ENCODE assay signal across 3 cellular contexts in the genomic region with DNA sequence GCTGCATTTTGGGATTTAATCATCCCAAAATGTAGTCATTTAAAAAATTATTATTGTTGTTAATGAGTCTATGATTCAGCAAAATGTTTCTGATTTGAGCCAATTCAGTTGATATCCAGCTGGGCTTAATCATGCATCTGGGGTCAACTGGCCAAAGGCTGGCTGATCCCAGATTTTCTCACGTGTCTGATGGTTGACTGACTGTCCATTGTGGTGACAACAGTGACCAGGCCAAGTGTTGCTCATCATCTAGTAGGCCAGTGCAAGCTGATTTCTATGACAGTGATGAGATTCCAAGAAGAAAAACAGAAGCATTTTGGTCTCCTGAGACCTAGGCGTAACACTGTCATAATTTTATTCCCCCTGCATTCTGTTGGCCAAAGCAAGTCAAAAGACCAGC.
TF ChIP-seq lines count a peak whose summit lies in the region.

No MANE protein-coding gene starts in this region.

TF ChIP-seq in SK-N-SH, 30 proteins besides CTCF, POLR2A, EP300 and RAD21:
- TF ChIP-seq, protein P1, sequence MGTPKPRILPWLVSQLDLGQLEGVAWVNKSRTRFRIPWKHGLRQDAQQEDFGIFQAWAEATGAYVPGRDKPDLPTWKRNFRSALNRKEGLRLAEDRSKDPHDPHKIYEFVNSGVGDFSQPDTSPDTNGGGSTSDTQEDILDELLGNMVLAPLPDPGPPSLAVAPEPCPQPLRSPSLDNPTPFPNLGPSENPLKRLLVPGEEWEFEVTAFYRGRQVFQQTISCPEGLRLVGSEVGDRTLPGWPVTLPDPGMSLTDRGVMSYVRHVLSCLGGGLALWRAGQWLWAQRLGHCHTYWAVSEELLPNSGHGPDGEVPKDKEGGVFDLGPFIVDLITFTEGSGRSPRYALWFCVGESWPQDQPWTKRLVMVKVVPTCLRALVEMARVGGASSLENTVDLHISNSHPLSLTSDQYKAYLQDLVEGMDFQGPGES (IDR thresholded peaks at IDR 0.05; ENCODE audit: low read depth, low read length), result no peak
- TF ChIP-seq TCF12 (IDR thresholded peaks at IDR 0.05), result 0 out of 2 replicates have a peak, but pooled peaks have one; percentile 23

TF ChIP-seq in SK-N-SH treated with all-trans-retinoic acid at 6 μM for 48 hours, 23 proteins besides CTCF, POLR2A, EP300 and RAD21:
- TF ChIP-seq, protein P2, sequence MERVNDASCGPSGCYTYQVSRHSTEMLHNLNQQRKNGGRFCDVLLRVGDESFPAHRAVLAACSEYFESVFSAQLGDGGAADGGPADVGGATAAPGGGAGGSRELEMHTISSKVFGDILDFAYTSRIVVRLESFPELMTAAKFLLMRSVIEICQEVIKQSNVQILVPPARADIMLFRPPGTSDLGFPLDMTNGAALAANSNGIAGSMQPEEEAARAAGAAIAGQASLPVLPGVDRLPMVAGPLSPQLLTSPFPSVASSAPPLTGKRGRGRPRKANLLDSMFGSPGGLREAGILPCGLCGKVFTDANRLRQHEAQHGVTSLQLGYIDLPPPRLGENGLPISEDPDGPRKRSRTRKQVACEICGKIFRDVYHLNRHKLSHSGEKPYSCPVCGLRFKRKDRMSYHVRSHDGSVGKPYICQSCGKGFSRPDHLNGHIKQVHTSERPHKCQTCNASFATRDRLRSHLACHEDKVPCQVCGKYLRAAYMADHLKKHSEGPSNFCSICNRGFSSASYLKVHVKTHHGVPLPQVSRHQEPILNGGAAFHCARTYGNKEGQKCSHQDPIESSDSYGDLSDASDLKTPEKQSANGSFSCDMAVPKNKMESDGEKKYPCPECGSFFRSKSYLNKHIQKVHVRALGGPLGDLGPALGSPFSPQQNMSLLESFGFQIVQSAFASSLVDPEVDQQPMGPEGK (CRISPR knock-in tag; IDR thresholded peaks at IDR 0.05; ENCODE audit: borderline replicate concordance), result no peak
- TF ChIP-seq TCF4 (CRISPR knock-in tag; IDR thresholded peaks at IDR 0.05; ENCODE audit: borderline replicate concordance) (no peak), OSR1 (CRISPR knock-in tag; IDR thresholded peaks at IDR 0.05) (no peak), CSDC2 (CRISPR knock-in tag; IDR thresholded peaks at IDR 0.05) (no peak), BACH2 (CRISPR knock-in tag; IDR thresholded peaks at IDR 0.05; ENCODE audit: borderline replicate concordance) (no peak), ESRRG (CRISPR knock-in tag; IDR thresholded peaks at IDR 0.05) (no peak), ZFP3 (CRISPR knock-in tag; IDR thresholded peaks at IDR 0.05) (no peak), SNAI2 (CRISPR knock-in tag; IDR thresholded peaks at IDR 0.05) (no peak), GLIS3 (CRISPR knock-in tag; IDR thresholded peaks at IDR 0.05) (no peak), ZNF8 (CRISPR knock-in tag; IDR thresholded peaks at IDR 0.05) (no peak), POU6F1 (CRISPR knock-in tag; IDR thresholded peaks at IDR 0.05; ENCODE audit: borderline replicate concordance, low read depth) (no peak), ZFP30 (CRISPR knock-in tag; IDR thresholded peaks at IDR 0.05) (no peak), TOX (CRISPR knock-in tag; IDR thresholded peaks at IDR 0.05; ENCODE audit: borderline replicate concordance) (no peak), PPARA (CRISPR knock-in tag; IDR thresholded peaks at IDR 0.05; ENCODE audit: borderline replicate concordance) (no peak), ZNF565 (CRISPR knock-in tag; conservative IDR thresholded peaks at IDR 0.05; ENCODE audit: low read depth) (no peak)
- TF ChIP-seq, protein P3, sequence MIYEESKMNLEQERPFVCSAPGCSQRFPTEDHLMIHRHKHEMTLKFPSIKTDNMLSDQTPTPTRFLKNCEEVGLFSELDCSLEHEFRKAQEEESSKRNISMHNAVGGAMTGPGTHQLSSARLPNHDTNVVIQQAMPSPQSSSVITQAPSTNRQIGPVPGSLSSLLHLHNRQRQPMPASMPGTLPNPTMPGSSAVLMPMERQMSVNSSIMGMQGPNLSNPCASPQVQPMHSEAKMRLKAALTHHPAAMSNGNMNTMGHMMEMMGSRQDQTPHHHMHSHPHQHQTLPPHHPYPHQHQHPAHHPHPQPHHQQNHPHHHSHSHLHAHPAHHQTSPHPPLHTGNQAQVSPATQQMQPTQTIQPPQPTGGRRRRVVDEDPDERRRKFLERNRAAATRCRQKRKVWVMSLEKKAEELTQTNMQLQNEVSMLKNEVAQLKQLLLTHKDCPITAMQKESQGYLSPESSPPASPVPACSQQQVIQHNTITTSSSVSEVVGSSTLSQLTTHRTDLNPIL (CRISPR knock-in tag; IDR thresholded peaks at IDR 0.05; ENCODE audit: low read depth), result no peak

TF ChIP-seq in H1, 55 proteins besides CTCF, POLR2A, EP300 and RAD21:
- TF ChIP-seq, protein P4, sequence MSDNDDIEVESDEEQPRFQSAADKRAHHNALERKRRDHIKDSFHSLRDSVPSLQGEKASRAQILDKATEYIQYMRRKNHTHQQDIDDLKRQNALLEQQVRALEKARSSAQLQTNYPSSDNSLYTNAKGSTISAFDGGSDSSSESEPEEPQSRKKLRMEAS (IDR thresholded peaks at IDR 0.05), result no peak
- no peak for TF ChIP-seq NRF1 (IDR thresholded peaks at IDR 0.05; ENCODE audit: low read depth, low read length)
- TF ChIP-seq RXRA (IDR thresholded peaks at IDR 0.05; ENCODE audit: insufficient read depth, low read depth, low read length), result no peak
- TF ChIP-seq JUN (IDR thresholded peaks at IDR 0.05; ENCODE audit: low read depth, low read length), result no peak
- no peak for TF ChIP-seq RFX5 (IDR thresholded peaks at IDR 0.05; ENCODE audit: borderline replicate concordance, low read depth, low read length)
- no peak for TF ChIP-seq CEBPB (IDR thresholded peaks at IDR 0.05; ENCODE audit: low read depth, low read length)
- TF ChIP-seq, protein P5, sequence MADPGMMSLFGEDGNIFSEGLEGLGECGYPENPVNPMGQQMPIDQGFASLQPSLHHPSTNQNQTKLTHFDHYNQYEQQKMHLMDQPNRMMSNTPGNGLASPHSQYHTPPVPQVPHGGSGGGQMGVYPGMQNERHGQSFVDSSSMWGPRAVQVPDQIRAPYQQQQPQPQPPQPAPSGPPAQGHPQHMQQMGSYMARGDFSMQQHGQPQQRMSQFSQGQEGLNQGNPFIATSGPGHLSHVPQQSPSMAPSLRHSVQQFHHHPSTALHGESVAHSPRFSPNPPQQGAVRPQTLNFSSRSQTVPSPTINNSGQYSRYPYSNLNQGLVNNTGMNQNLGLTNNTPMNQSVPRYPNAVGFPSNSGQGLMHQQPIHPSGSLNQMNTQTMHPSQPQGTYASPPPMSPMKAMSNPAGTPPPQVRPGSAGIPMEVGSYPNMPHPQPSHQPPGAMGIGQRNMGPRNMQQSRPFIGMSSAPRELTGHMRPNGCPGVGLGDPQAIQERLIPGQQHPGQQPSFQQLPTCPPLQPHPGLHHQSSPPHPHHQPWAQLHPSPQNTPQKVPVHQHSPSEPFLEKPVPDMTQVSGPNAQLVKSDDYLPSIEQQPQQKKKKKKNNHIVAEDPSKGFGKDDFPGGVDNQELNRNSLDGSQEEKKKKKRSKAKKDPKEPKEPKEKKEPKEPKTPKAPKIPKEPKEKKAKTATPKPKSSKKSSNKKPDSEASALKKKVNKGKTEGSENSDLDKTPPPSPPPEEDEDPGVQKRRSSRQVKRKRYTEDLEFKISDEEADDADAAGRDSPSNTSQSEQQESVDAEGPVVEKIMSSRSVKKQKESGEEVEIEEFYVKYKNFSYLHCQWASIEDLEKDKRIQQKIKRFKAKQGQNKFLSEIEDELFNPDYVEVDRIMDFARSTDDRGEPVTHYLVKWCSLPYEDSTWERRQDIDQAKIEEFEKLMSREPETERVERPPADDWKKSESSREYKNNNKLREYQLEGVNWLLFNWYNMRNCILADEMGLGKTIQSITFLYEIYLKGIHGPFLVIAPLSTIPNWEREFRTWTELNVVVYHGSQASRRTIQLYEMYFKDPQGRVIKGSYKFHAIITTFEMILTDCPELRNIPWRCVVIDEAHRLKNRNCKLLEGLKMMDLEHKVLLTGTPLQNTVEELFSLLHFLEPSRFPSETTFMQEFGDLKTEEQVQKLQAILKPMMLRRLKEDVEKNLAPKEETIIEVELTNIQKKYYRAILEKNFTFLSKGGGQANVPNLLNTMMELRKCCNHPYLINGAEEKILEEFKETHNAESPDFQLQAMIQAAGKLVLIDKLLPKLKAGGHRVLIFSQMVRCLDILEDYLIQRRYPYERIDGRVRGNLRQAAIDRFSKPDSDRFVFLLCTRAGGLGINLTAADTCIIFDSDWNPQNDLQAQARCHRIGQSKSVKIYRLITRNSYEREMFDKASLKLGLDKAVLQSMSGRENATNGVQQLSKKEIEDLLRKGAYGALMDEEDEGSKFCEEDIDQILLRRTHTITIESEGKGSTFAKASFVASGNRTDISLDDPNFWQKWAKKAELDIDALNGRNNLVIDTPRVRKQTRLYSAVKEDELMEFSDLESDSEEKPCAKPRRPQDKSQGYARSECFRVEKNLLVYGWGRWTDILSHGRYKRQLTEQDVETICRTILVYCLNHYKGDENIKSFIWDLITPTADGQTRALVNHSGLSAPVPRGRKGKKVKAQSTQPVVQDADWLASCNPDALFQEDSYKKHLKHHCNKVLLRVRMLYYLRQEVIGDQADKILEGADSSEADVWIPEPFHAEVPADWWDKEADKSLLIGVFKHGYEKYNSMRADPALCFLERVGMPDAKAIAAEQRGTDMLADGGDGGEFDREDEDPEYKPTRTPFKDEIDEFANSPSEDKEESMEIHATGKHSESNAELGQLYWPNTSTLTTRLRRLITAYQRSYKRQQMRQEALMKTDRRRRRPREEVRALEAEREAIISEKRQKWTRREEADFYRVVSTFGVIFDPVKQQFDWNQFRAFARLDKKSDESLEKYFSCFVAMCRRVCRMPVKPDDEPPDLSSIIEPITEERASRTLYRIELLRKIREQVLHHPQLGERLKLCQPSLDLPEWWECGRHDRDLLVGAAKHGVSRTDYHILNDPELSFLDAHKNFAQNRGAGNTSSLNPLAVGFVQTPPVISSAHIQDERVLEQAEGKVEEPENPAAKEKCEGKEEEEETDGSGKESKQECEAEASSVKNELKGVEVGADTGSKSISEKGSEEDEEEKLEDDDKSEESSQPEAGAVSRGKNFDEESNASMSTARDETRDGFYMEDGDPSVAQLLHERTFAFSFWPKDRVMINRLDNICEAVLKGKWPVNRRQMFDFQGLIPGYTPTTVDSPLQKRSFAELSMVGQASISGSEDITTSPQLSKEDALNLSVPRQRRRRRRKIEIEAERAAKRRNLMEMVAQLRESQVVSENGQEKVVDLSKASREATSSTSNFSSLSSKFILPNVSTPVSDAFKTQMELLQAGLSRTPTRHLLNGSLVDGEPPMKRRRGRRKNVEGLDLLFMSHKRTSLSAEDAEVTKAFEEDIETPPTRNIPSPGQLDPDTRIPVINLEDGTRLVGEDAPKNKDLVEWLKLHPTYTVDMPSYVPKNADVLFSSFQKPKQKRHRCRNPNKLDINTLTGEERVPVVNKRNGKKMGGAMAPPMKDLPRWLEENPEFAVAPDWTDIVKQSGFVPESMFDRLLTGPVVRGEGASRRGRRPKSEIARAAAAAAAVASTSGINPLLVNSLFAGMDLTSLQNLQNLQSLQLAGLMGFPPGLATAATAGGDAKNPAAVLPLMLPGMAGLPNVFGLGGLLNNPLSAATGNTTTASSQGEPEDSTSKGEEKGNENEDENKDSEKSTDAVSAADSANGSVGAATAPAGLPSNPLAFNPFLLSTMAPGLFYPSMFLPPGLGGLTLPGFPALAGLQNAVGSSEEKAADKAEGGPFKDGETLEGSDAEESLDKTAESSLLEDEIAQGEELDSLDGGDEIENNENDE (IDR thresholded peaks at IDR 0.05; ENCODE audit: insufficient replicate concordance, low read length), result no peak
- TF ChIP-seq JUND (IDR thresholded peaks at IDR 0.05; ENCODE audit: low read length), result no peak
- TF ChIP-seq RNF2 (IDR thresholded peaks at IDR 0.05; ENCODE audit: borderline replicate concordance, low read depth, low read length, missing control alignments, poor library complexity, severe bottlenecking), result no peak
- no peak for TF ChIP-seq TEAD4 (IDR thresholded peaks at IDR 0.05; ENCODE audit: low read depth, low read length)
- no peak for TF ChIP-seq SIN3A (conservative IDR thresholded peaks at IDR 0.05 in 1 of 2, IDR thresholded peaks at IDR 0.05 in 1 of 2; ENCODE audit: low read depth in 1 of 2, low read length in 2 of 2)
